ENCODE assay signal across 9 cellular contexts in the genomic region with DNA sequence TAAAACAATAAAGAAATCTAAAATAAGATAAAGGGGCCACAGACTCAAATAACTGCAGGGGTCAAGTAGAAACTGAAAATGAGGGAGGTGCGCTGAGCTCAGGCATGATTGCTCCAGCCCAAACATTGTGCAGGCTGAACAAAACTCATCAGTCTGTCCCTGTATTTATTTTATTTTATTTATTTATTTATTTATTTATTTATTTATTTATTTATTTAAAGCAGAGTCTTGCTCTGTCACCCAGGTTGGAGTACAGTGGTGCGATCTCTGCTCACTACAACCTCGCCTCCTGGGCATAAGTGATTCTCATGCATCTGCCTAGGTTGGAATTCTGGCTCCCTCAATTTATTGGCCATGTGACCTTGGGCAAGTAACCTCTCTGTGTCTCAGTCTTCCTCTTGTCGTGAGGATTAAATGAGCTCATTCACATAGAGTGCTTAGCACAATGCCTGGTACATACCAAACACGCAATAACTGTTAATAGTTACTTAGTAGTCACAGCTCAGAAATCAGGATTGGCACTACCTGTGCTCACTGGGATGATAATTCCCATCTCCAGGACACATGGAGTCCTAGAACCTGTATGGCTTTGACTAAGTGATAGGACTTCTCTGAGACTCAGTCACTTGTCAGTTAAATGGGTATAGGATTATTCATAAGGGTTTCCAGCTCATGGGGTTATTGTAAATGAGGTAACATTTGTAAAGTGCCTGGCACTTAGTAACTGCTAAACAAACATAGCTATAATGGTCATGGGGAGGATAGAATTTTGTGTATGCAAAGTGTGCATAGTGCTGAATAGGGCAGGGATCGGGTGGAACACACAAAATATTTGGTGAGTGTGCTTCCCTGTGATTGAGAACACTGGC. TPM values are rescaled to one million over a fixed set of nuclear protein-coding genes. Genes with fewer than 3 reads are reported as not detected.
DNase-seq lines count a peak whose midpoint lies in the region; ATAC-seq and TF ChIP-seq lines count a peak whose summit lies in the region.
"Had no signal": no experiment of that assay in that cellular context is flagged by ENCODE, and none has a peak within 500 bp of the region (broad histone marks: within the 10 kb centered on the region; RNA-seq: fewer than 3 reads in every experiment).

No MANE protein-coding gene starts in this region.

- no peak for TF ChIP-seq CTCF in left ventricle myocardium inferior (IDR thresholded peaks at IDR 0.05; ENCODE audit: borderline replicate concordance)
- no peak for TF ChIP-seq CTCF in vagina (IDR thresholded peaks at IDR 0.05)

- H3K4me3 Mint-ChIP-seq in activated naive CD8-positive, alpha-beta T cell = peak overlapping the region; percentile 85

- H3K4me3 ChIP-seq in left ventricle myocardium inferior (peak overlapping the region; percentile 67), vagina (peak overlapping the region in 1 of 2 donors; percentile 72)

- peaks cover 22% of the 10 kb centered on the region for H3K4me1 Mint-ChIP-seq in activated naive CD8-positive, alpha-beta T cell (ENCODE audit: low read depth)

- peaks cover 88% of the 10 kb centered on the region for H3K27me3 ChIP-seq in left ventricle myocardium inferior (ENCODE audit: low read depth)
- H3K27me3 ChIP-seq in vagina = no peaks in the 10 kb centered on the region

- ATAC-seq in Right ventricle myocardium superior (ENCODE audit: poor library complexity) = no peak
- ATAC-seq in GM21786 (IDR thresholded peaks at IDR 0.05; ENCODE audit: unreplicated experiment) = no peak
- ATAC-seq in GM18909 (IDR thresholded peaks at IDR 0.05; ENCODE audit: poor library complexity, unreplicated experiment) = no peak

- intact Hi-C loops in left ventricle myocardium inferior (cut with micrococcal nuclease) (no loop called here), Right ventricle myocardium superior (cut with DNase I) (no loop called here), vagina (cut with DNase I) (no loop called here)

- H3K36me3 ChIP-seq in left ventricle myocardium inferior (no peaks in the 10 kb centered on the region), vagina (no peaks in the 10 kb centered on the region)

- no peak for DNase-seq in left ventricle myocardium inferior
- DNase-seq in Right ventricle myocardium superior = no peak
- peak; percentile 78 for DNase-seq in kidney tubule cell (ENCODE audit: low spot score)
- no peak for DNase-seq in vagina (ENCODE audit: extremely low spot score in 2 of 2)
- no peak for DNase-seq in NCI-H1694 treated with DMSO at 0.1 percent for 48 hours (lab: John Stamatoyannopoulos, UW)

- no peak for TF ChIP-seq POLR2A in vagina (IDR thresholded peaks at IDR 0.05)

- H3K9me3 ChIP-seq in left ventricle myocardium inferior (replicated peaks) = no peaks in the 10 kb centered on the region
- H3K9me3 ChIP-seq in vagina = no peaks in the 10 kb centered on the region

- H3K4me1 ChIP-seq in left ventricle myocardium inferior = peaks cover 72% of the 10 kb centered on the region
- H3K4me1 ChIP-seq in vagina = peaks cover 31% of the 10 kb centered on the region

- peak overlapping the region; percentile 78 for H3K27ac ChIP-seq in left ventricle myocardium inferior (replicated peaks)
- H3K27ac ChIP-seq in vagina = peak overlapping the region; percentile 87

- H3K27ac Mint-ChIP-seq in activated naive CD8-positive, alpha-beta T cell = peak overlapping the region; percentile 29

- no peaks in the 10 kb centered on the region for H3K36me3 Mint-ChIP-seq in activated naive CD8-positive, alpha-beta T cell

- peaks cover 5% of the 10 kb centered on the region for H3K27me3 Mint-ChIP-seq in activated naive CD8-positive, alpha-beta T cell

- H3K9me3 Mint-ChIP-seq in activated naive CD8-positive, alpha-beta T cell (ENCODE audit: low read depth) = no peaks in the 10 kb centered on the region

RNA-seq across cellular contexts. Expression of gene SPEG, which starts 6.0 kb away (rescaled TPM):
- total RNA-seq in left ventricle myocardium inferior = 145 TPM
- total RNA-seq in Right ventricle myocardium superior = 103 TPM
- 28.2 TPM for total RNA-seq in vagina

RNA-seq across cellular contexts. Expression of gene DES, which starts 22.4 kb away (rescaled TPM):
- 15,954 TPM for total RNA-seq in left ventricle myocardium inferior
- total RNA-seq in Right ventricle myocardium superior = 12,920 TPM
- total RNA-seq in vagina = 883 TPM
- total RNA-seq: HT1080 had no signal

RNA-seq across cellular contexts. Expression of gene DNPEP, which starts 52.9 kb away (rescaled TPM):
- total RNA-seq in left ventricle myocardium inferior (73.0 TPM), Right ventricle myocardium superior (76.5 TPM), vagina (62.9 TPM)

RNA-seq across cellular contexts. Expression of gene GMPPA, which starts 58.1 kb away (rescaled TPM):
- 22.0 TPM for total RNA-seq in left ventricle myocardium inferior
- total RNA-seq in Right ventricle myocardium superior = 22.3 TPM
- total RNA-seq in vagina = 35.4 TPM

Comparison
In these comparisons a context has a peak if more than half of its experiments do, and no peak if none do; other contexts are left out.
1. RNA of gene DES, which starts 22.4 kb away (total RNA-seq): 15,954 TPM in left ventricle myocardium inferior (single experiment) and 12,920 TPM in Right ventricle myocardium superior (single experiment); 883 TPM in vagina (single experiment); every median in the first group is over 10 times any median in the second.